ENCODE assay signal across 8 cellular contexts in genomic region chr15:78177447-78177873, GRCh38. TPM values are rescaled to one million over a fixed set of nuclear protein-coding genes. Genes with fewer than 3 reads are reported as not detected.
DNase-seq lines count a peak whose midpoint lies in the region; ATAC-seq and TF ChIP-seq lines count a peak whose summit lies in the region.

No MANE protein-coding gene starts in this region.

- no peak overlapping the region for H3K4me2 ChIP-seq in HCT116 (ENCODE audit: low read length)

- no peak overlapping the region for H2AFZ ChIP-seq in HCT116 (ENCODE audit: low read depth, low read length, poor library complexity, severe bottlenecking)

- H3K9me3 Mint-ChIP-seq in endothelial cell (ENCODE audit: unreplicated experiment), result no peaks in the 10 kb centered on the region

- TF ChIP-seq CTCF in BJ (IDR thresholded peaks at IDR 0.05; ENCODE audit: insufficient read depth, low read depth, low read length) (peak; percentile 84), HCT116 (IDR thresholded peaks at IDR 0.05 in 2 of 3, conservative IDR thresholded peaks at IDR 0.05 in 1 of 3; ENCODE audit: borderline replicate concordance in 1 of 3, insufficient read depth in 1 of 3, low read depth in 2 of 3, low read length in 2 of 3) (peak; percentile 87 to 89 (median 89)), endothelial cell (IDR thresholded peaks at IDR 0.05; ENCODE audit: unreplicated experiment) (peak; percentile 63), mucosa of descending colon (IDR thresholded peaks at IDR 0.05) (no peak)

- peaks cover 5% of the 10 kb centered on the region for H3K27me3 Mint-ChIP-seq in endothelial cell (ENCODE audit: unreplicated experiment)

- H3K27me3 ChIP-seq in BJ (ENCODE audit: control insufficient read depth, insufficient read depth, low read length), result peaks cover 1% of the 10 kb centered on the region; the same call in 1 of the 2 replicates
- no peaks in the 10 kb centered on the region for H3K27me3 ChIP-seq in HCT116 (ENCODE audit: insufficient read depth, low read length)

- ATAC-seq in HCT116 (peak; percentile 90), mucosa of descending colon (peak; percentile 49), GM18861 (IDR thresholded peaks at IDR 0.05; ENCODE audit: unreplicated experiment) (no peak)
- ATAC-seq in activated CD4-positive, CD25-positive, alpha-beta regulatory T cell treated with anti-CD3 and anti-CD28 coated beads, Interleukin-2, amount 50 U/mL, for 24 hours, result no peak

- no peak overlapping the region for H3K9ac ChIP-seq in HCT116 (ENCODE audit: low read length)

- H3K4me3 ChIP-seq in BJ (ENCODE audit: low read depth, low read length) (no peak overlapping the region), HCT116 (replicated peaks in 1 of 2; ENCODE audit: low read depth in 1 of 2, low read length in 2 of 2) (no peak overlapping the region), mucosa of descending colon (no peak overlapping the region)

- BruUV-seq in HCT116 (replicated peaks; lab: Mats Ljungman, UMichigan), result no TSS peak

- no peaks in the 10 kb centered on the region for H3K9me2 ChIP-seq in HCT116 (ENCODE audit: insufficient read depth)

- H3K79me2 ChIP-seq in HCT116 (ENCODE audit: insufficient read depth, low read length), result no peaks in the 10 kb centered on the region

- no peak for DNase-seq in BJ (ENCODE audit: low read depth)
- peak; percentile 13 for DNase-seq in HCT116 (ENCODE audit: low read depth, low spot score)
- peak; percentile 13 for DNase-seq in SW480 (ENCODE audit: low spot score)
- peak; percentile 67 for DNase-seq in endothelial cell (ENCODE audit: low spot score)
- peak in 2 of 3 donors; percentile 66 to 68 for DNase-seq in mucosa of descending colon
- DNase-seq in HCEC 1CT, result no peak

- POLR2A ChIA-PET in BJ (lab: Charles Lee) (no interaction called here), HCT116 (lab: Charles Lee) (no interaction called here)

- no peak overlapping the region for H3K27ac Mint-ChIP-seq in endothelial cell (ENCODE audit: unreplicated experiment)

- H3K36me3 Mint-ChIP-seq in endothelial cell (ENCODE audit: low read depth, unreplicated experiment), result peaks cover 4% of the 10 kb centered on the region

- no peaks in the 10 kb centered on the region for H3K4me1 Mint-ChIP-seq in endothelial cell (ENCODE audit: unreplicated experiment)

- CTCF ChIA-PET in BJ (lab: Yijun Ruan, JAX) (interaction anchor here (0.6 to 6.3 kb wide), 28 partner anchors 8 to 457 kb away, joined by 3 to 99 read pairs (median 4); partner anchors contain the start of genes ACSBG1 and CIB2), HCT116 (lab: Charles Lee) (interaction anchor here (1.4 to 4.3 kb wide), 3 partner anchors 18 to 65 kb away, joined by 7 to 39 read pairs (median 27); no protein-coding TSS in a partner anchor)

- no peak overlapping the region for H3K4me3 Mint-ChIP-seq in endothelial cell (ENCODE audit: unreplicated experiment)

- H3K9me3 ChIP-seq in HCT116 (ENCODE audit: control insufficient read depth in 1 of 2, insufficient read depth in 1 of 2, low read depth in 1 of 2, low read length in 2 of 2) (no peaks in the 10 kb centered on the region), mucosa of descending colon (no peaks in the 10 kb centered on the region)

- H3K4me1 ChIP-seq in HCT116 (ENCODE audit: control insufficient read depth in 1 of 2, insufficient read depth in 2 of 2, low read length in 2 of 2) (no peaks in the 10 kb centered on the region), mucosa of descending colon (ENCODE audit: low read depth) (no peaks in the 10 kb centered on the region)

- RAD21 ChIA-PET in HCT116 (lab: Charles Lee; ENCODE audit: low non-redundant PET in 1 of 2, low total read pairs in 2 of 2, uncharacterized antibody in 2 of 2, unreplicated experiment in 2 of 2), result interaction anchor here (0.5 to 1.4 kb wide), 4 partner anchors 18 to 64 kb away, joined by 4 to 6 read pairs (median 4); no protein-coding TSS in a partner anchor

- H3K27ac ChIP-seq in HCT116 (ENCODE audit: low read depth, low read length), result no peak overlapping the region

- peak; percentile 94 for TF ChIP-seq RAD21 in HCT116 (IDR thresholded peaks at IDR 0.05; ENCODE audit: low read depth)

- TF ChIP-seq POLR2A in HCT116 (IDR thresholded peaks at IDR 0.05; ENCODE audit: borderline replicate concordance, extremely low read depth, insufficient read depth, insufficient read length), result no peak

- no peaks in the 10 kb centered on the region for H4K20me1 ChIP-seq in HCT116 (ENCODE audit: insufficient read depth)

- peaks cover 3% of the 10 kb centered on the region for H3K36me3 ChIP-seq in BJ (ENCODE audit: control insufficient read depth, insufficient read depth, low read length)
- peaks cover 0 to 3% of the 10 kb centered on the region in 2 experiments; a peak in 1 of 4 replicates for H3K36me3 ChIP-seq in HCT116 (ENCODE audit: control insufficient read depth in 1 of 2, insufficient read depth in 2 of 2, low read length in 2 of 2)
- H3K36me3 ChIP-seq in mucosa of descending colon (ENCODE audit: low read depth), result no peaks in the 10 kb centered on the region

- intact Hi-C loops in HCT116 (cut with micrococcal nuclease), result loop anchor here (1.0 kb wide), 2 partner anchors 64 kb away; no protein-coding TSS in a partner anchor
- intact Hi-C loops in mucosa of descending colon (cut with DNase I, micrococcal nuclease), result loop anchor here in 1 of 2 donors (10.0 kb wide), 1 partner anchor 67 kb away; no protein-coding TSS in a partner anchor

TF ChIP-seq in HCT116, 20 proteins besides CTCF, POLR2A, EP300 and RAD21:
- TF ChIP-seq POLR2AphosphoS5 (IDR thresholded peaks at IDR 0.05; ENCODE audit: low read depth, low read length) (no peak), YY1 (IDR thresholded peaks at IDR 0.05; ENCODE audit: extremely low read depth, insufficient replicate concordance, low read depth, low read length) (peak; percentile 65), JUND (IDR thresholded peaks at IDR 0.05) (no peak)

RNA-seq across cellular contexts. Expression of gene IDH3A, which starts 28.3 kb away (rescaled TPM):
- 49.3 and 76.1 TPM in 2 replicates for polyA plus RNA-seq in BJ (2011; rRNA removed)
- 22.9 and 29.8 TPM in 2 replicates for polyA minus RNA-seq in BJ (2011; rRNA and poly(A)+ RNA removed)
- 115 TPM for total RNA-seq in HCT116 (2021; ENCODE audit: unreplicated experiment)
- polyA plus RNA-seq in HCT116 (2012), result 47.2 and 67.9 TPM in 2 replicates
- 19.9 TPM for total RNA-seq in endothelial cell (ENCODE audit: unreplicated experiment)
- 100 to 1,000 TPM; 183 to 227 (median 207) TPM for total RNA-seq in mucosa of descending colon

RNA-seq across cellular contexts. Expression of gene CIB2, which starts 46.2 kb away (rescaled TPM):
- polyA plus RNA-seq in BJ (2011; rRNA removed), result 4.5 and 7.4 TPM in 2 replicates
- polyA minus RNA-seq in BJ (2011; rRNA and poly(A)+ RNA removed), result 3.7 and 6.8 TPM in 2 replicates
- 17.3 TPM for total RNA-seq in HCT116 (2021; ENCODE audit: unreplicated experiment)
- polyA plus RNA-seq in HCT116 (2012), result 24.6 and 27.5 TPM in 2 replicates
- 16.4 TPM for total RNA-seq in endothelial cell (ENCODE audit: unreplicated experiment)
- total RNA-seq in mucosa of descending colon, result 10 to 100 TPM in 2 of 3 donors, 1 to 10 TPM in 1; 8.1 to 13.7 (median 10.9) TPM

RNA-seq across cellular contexts. Expression of gene ACSBG1, which starts 56.9 kb away (rescaled TPM):
- polyA plus RNA-seq in BJ (2011; rRNA removed), result 0.01 and 0.02 TPM in 2 replicates
- polyA minus RNA-seq in BJ (2011; rRNA and poly(A)+ RNA removed), result not detected in 2 replicates
- total RNA-seq in HCT116 (2021; ENCODE audit: unreplicated experiment) (0.71 TPM), endothelial cell (ENCODE audit: unreplicated experiment) (0.13 TPM), mucosa of descending colon (1 to 10 TPM in 1 of 3 donors, under 1 TPM in 2; 0.32 to 5.2 (median 0.53) TPM)
- 0.37 and 0.70 TPM in 2 replicates for polyA plus RNA-seq in HCT116 (2012)

Comparison
In these comparisons a context has a peak if more than half of its experiments do, and no peak if none do; other contexts are left out.
1. DNase-seq: peak in HCT116 (single experiment), SW480 (single experiment), endothelial cell (single experiment) and mucosa of descending colon (2 of 3); none in BJ (single experiment) and HCEC 1CT (single experiment).
2. ATAC-seq: peak in HCT116 (single experiment) and mucosa of descending colon (single experiment); none in GM18861 (single experiment) and activated CD4-positive, CD25-positive, alpha-beta regulatory T cell treated with anti-CD3 and anti-CD28 coated beads, Interleukin-2, amount 50 U/mL, for 24 hours (0 of 2).